Comparison of ENCODE assay signal across 22 cellular contexts in the genomic region with DNA sequence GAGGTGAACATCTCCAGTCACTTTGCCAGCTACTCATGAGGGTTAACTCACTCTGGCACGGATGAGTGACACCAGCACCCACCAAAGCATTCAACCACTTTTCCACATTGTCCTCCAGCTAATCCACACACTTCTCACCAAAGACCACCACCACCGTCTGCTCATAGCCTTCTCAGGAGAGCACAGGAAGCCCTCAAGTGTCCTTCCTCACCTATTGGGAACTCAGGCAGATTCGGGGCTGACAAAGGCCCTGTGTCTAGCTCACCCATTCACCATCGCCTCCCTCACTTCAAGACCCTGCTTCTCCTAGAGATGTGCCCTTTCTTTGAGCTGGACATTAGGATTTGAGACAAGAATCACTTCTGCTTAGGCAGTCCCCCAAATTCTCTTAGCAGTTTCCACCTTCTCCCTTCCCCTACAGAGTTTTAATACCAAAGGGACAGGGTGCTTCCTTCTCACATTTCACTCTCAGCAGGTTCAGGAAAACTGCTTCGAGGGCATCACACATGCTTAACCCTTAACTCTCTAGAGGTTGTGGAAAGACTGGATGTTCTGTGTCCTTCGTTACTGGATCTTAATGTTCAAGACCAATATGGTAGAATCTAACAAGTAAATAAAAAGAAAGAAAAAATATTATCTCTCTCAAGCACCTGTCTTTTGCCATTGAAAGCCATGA. TPM values are rescaled to one million over a fixed set of nuclear protein-coding genes. Genes with fewer than 3 reads are reported as not detected.
DNase-seq lines count a peak whose midpoint lies in the region; ATAC-seq, FAIRE-seq and TF ChIP-seq lines count a peak whose summit lies in the region.
"Had no signal": no experiment of that assay in that cellular context is flagged by ENCODE, and none has a peak within 500 bp of the region (broad histone marks: within the 10 kb centered on the region; RNA-seq: fewer than 3 reads in every experiment).

No MANE protein-coding gene starts in this region.

- no peak overlapping the region for H3K9ac ChIP-seq in keratinocyte (ENCODE audit: control insufficient read depth, extremely low read depth, insufficient read depth, low read length)

- H3K27me3 ChIP-seq in bronchial epithelial cell (ENCODE audit: control insufficient read depth, insufficient read depth, low read length), result no peaks in the 10 kb centered on the region
- no peaks in the 10 kb centered on the region for H3K27me3 ChIP-seq in keratinocyte (ENCODE audit: control insufficient read depth, extremely low read depth, insufficient read depth, low read length)

- dilution Hi-C loops in keratinocyte (cut with MboI; ENCODE audit: extremely low pct_ligation_motif_present, low sequenced_read_pairs), result no loop called here

- no peak overlapping the region for H3K4me3 ChIP-seq in bronchial epithelial cell (ENCODE audit: low read depth, low read length)
- no peak overlapping the region for H3K4me3 ChIP-seq in keratinocyte (ENCODE audit: control insufficient read depth in 2 of 3, extremely low read depth in 1 of 3, insufficient read depth in 2 of 3, low read depth in 1 of 3, low read length in 3 of 3)

- no peaks in the 10 kb centered on the region for H3K79me2 ChIP-seq in keratinocyte (ENCODE audit: control insufficient read depth, insufficient read depth, low read length)

- H3K9me3 ChIP-seq in keratinocyte (ENCODE audit: control insufficient read depth, low read depth, low read length), result no peaks in the 10 kb centered on the region

- no peak overlapping the region for H3K4me2 ChIP-seq in keratinocyte (ENCODE audit: control insufficient read depth, extremely low read depth, insufficient read depth, low read depth, low read length)

- H3K9me1 ChIP-seq in keratinocyte (ENCODE audit: control insufficient read depth, extremely low read depth, insufficient read depth, low read length), result no peaks in the 10 kb centered on the region

- peak; percentile 52 for FAIRE-seq in bronchial epithelial cell (lab: Jason Lieb, UNC)
- no peak for FAIRE-seq in keratinocyte (lab: Jason Lieb, UNC)
- FAIRE-seq: D721Med, GM12892, GM19239, H54 had no signal

- peaks cover 12% of the 10 kb centered on the region for H3K4me1 ChIP-seq in keratinocyte (ENCODE audit: control insufficient read depth, extremely low read depth, insufficient read depth, low read length)

- peak; percentile 18 for DNase-seq in NCI-H510A treated with DMSO at 0.1 percent for 48 hours (lab: John Stamatoyannopoulos, UW)
- no peak for DNase-seq in NCI-H510A (lab: John Stamatoyannopoulos, UW)
- DNase-seq in bronchial epithelial cell (ENCODE audit: low read depth), result no peak
- no peak for DNase-seq in keratinocyte (ENCODE audit: low read depth, low spot score)
- DNase-seq in GM13977 (ENCODE audit: low spot score), result no peak
- DNase-seq in stimulated activated CD4-positive, alpha-beta T cell treated with anti-CD3 and anti-CD28 coated beads, Interleukin-15, amount 100 ng/mL, for 24 hours, result no peak
- DNase-seq in NCI-H2029 treated with DMSO at 0.1 percent for 48 hours (lab: John Stamatoyannopoulos, UW), result no peak
- DNase-seq: CD8-positive, alpha-beta T cell; COR-L47; DMS153; DND-41; GDM1; IMR-90 had no signal

- ATAC-seq in HG03139 (IDR thresholded peaks at IDR 0.05; ENCODE audit: unreplicated experiment), result no peak
- ATAC-seq: CD8-positive, alpha-beta T cell; HCT116 had no signal

- H3K36me3 ChIP-seq in bronchial epithelial cell (ENCODE audit: control insufficient read depth, insufficient read depth, low read length) (no peaks in the 10 kb centered on the region), keratinocyte (ENCODE audit: control insufficient read depth in 2 of 2, extremely low read depth in 1 of 2, insufficient read depth in 2 of 2, low read length in 2 of 2) (no peaks in the 10 kb centered on the region)

- H3K27ac ChIP-seq in keratinocyte (ENCODE audit: control insufficient read depth, insufficient read depth, low read length), result no peak overlapping the region
- H3K27ac ChIP-seq: 22Rv1 had no signal

- in situ Hi-C loops in GM13977 (cut with MboI; ENCODE audit: low pct_unique_long_range_greater_than_20kb, low sequenced_read_pairs, unreplicated experiment), result no loop called here

- peak overlapping the region; percentile 22 for H2AFZ ChIP-seq in keratinocyte (ENCODE audit: control insufficient read depth, low read length)

- TF ChIP-seq CTCF in bronchial epithelial cell (IDR thresholded peaks at IDR 0.05; ENCODE audit: insufficient read depth, low read length, severe bottlenecking), result no peak
- TF ChIP-seq CTCF in keratinocyte (optimal IDR thresholded peaks at IDR 0.05 in 1 of 3, IDR thresholded peaks at IDR 0.05 in 1 of 3, conservative IDR thresholded peaks at IDR 0.05 in 1 of 3; ENCODE audit: extremely low read depth in 1 of 3, insufficient read depth in 2 of 3, low read length in 3 of 3), result no peak
- no peak for TF ChIP-seq CTCF in GM13977 (IDR thresholded peaks at IDR 0.05; ENCODE audit: extremely low read depth, insufficient read depth, missing control alignments)

- H4K20me1 ChIP-seq in keratinocyte (ENCODE audit: control insufficient read depth, extremely low read depth, insufficient read depth, low read length), result no peaks in the 10 kb centered on the region

RNA-seq across cellular contexts. Expression of a gene that starts 11.0 kb away (rescaled TPM):
- under 0.01 TPM in 1 of 2 replicates, not detected in the other for total RNA-seq in bronchial epithelial cell
- polyA plus RNA-seq in keratinocyte, result 0.05 TPM in 1 of 3 replicates, not detected in the others
- polyA plus RNA-seq in keratinocyte (2011; ENCODE audit: low read depth), result not detected
- polyA plus RNA-seq in keratinocyte (2011; cell fraction: cytosol; rRNA removed), result 0.03 and 0.09 TPM in 2 replicates
- 0.10 and 0.17 TPM in 2 replicates for polyA plus RNA-seq in keratinocyte (2011; cell fraction: nucleus; rRNA removed)
- 0.17 TPM in 1 of 2 replicates, not detected in the other for polyA plus RNA-seq in keratinocyte (2012; ENCODE audit: low replicate concordance)
- not detected in 3 replicates for polyA minus RNA-seq in keratinocyte
- not detected for polyA minus RNA-seq in keratinocyte (2011; cell fraction: cytosol; rRNA and poly(A)+ RNA removed)
- polyA minus RNA-seq in keratinocyte (2011; cell fraction: nucleus; rRNA and poly(A)+ RNA removed), result not detected in 2 replicates
- total RNA-seq: A673; CD8-positive, alpha-beta T cell; HT-29; IMR-90 had no signal
- polyA plus RNA-seq: IMR-90 had no signal
